In the genomic region with DNA sequence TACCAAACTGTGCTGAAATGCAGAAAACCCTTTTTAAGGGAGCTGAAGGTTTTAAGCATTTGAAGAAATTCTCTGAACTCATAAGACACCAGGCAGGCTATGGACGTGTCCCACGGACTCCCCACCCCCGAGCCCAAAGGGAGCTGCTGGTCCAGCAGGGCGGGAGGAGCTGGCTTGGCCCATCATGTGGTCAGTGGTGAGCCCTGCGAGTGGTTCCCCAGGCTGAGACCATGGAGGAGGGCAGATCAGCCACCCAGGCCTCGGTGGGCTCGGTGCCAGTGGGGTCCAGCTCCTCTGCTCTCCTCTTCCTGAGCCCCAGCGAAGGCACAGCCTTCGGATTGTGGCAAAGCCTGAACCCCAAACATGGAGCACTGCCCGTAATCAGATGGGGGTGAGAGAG, we compare ENCODE assay signal across 24 cellular contexts. TPM values are rescaled to one million over a fixed set of nuclear protein-coding genes. Genes with fewer than 3 reads are reported as not detected.
A peak's percentile ranks its signal among the peaks of the same experiment; 100 is the strongest.
DNase-seq lines count a peak whose midpoint lies in the region; ATAC-seq and TF ChIP-seq lines count a peak whose summit lies in the region.
"Had no signal": no experiment of that assay in that cellular context is flagged by ENCODE, and none has a peak within 500 bp of the region (broad histone marks: within the 10 kb centered on the region; RNA-seq: fewer than 3 reads in every experiment).

No MANE protein-coding gene starts in this region.

- H3K4me2 ChIP-seq in hepatocyte (peak overlapping the region; percentile 61), neuronal stem cell (ENCODE audit: insufficient read depth, low read length, poor library complexity, severe bottlenecking) (peak overlapping the region; percentile 4)

- H4K8ac ChIP-seq in neuronal stem cell (ENCODE audit: low read depth, low read length): no peak overlapping the region

- no peak overlapping the region for H2BK120ac ChIP-seq in neuronal stem cell (ENCODE audit: low read depth, low read length)

- H3K9me2 ChIP-seq in hepatocyte (replicated peaks; ENCODE audit: insufficient read depth): no peaks in the 10 kb centered on the region

- H2AFZ ChIP-seq in hepatocyte (no peak overlapping the region), neuronal stem cell (ENCODE audit: low read length) (no peak overlapping the region)

- H3K27me3 ChIP-seq in hepatocyte: no peaks in the 10 kb centered on the region
- no peaks in the 10 kb centered on the region for H3K27me3 ChIP-seq in neuronal stem cell (ENCODE audit: control insufficient read depth in 3 of 3, insufficient read depth in 3 of 3, low read depth in 1 of 3, low read length in 3 of 3)
- H3K27me3 ChIP-seq in WERI-Rb-1 (ENCODE audit: insufficient read depth, low read depth, severe bottlenecking): no peaks in the 10 kb centered on the region
- H3K27me3 ChIP-seq: ascending aorta, gastroesophageal sphincter had no signal

- H2BK15ac ChIP-seq in neuronal stem cell (ENCODE audit: low read length): peak overlapping the region; percentile 84

- H3K23ac ChIP-seq in neuronal stem cell (ENCODE audit: low read depth, low read length, poor library complexity): no peak overlapping the region

- peak overlapping the region; percentile 41 for H2BK12ac ChIP-seq in neuronal stem cell (ENCODE audit: low read length)

- H2BK5ac ChIP-seq in neuronal stem cell (ENCODE audit: low read length): peak overlapping the region; percentile 66

- peak overlapping the region; percentile 88 for H2AK5ac ChIP-seq in neuronal stem cell (ENCODE audit: low read depth, low read length)

- H3K36me3 ChIP-seq in hepatocyte (replicated peaks; ENCODE audit: insufficient read depth, low read depth): no peaks in the 10 kb centered on the region
- H3K36me3 ChIP-seq in neuronal stem cell (replicated peaks in 1 of 2; ENCODE audit: control insufficient read depth in 2 of 2, insufficient read depth in 2 of 2, low read length in 2 of 2): no peaks in the 10 kb centered on the region
- H3K36me3 ChIP-seq in WERI-Rb-1: no peaks in the 10 kb centered on the region; the same call in 1 of the 2 replicates
- H3K36me3 ChIP-seq: ascending aorta, gastroesophageal sphincter, tibial artery had no signal

- no peaks in the 10 kb centered on the region for H3K79me1 ChIP-seq in neuronal stem cell (ENCODE audit: low read depth, low read length)

- peak overlapping the region; percentile 85 for H3K27ac ChIP-seq in hepatocyte
- no peak overlapping the region for H3K27ac ChIP-seq in neuronal stem cell (replicated peaks; ENCODE audit: low read length)
- H3K27ac ChIP-seq in WERI-Rb-1: no peak overlapping the region
- H3K27ac ChIP-seq: ascending aorta, psoas muscle, tibial artery had no signal

- peaks cover 6% of the 10 kb centered on the region for H3K9me3 Mint-ChIP-seq in type B pancreatic cell

- peak overlapping the region; percentile 38 for H3K18ac ChIP-seq in neuronal stem cell (ENCODE audit: low read length)

- no peak overlapping the region for H3K4ac ChIP-seq in neuronal stem cell (ENCODE audit: low read length)

- H3K4me3 ChIP-seq in choroid plexus epithelial cell (ENCODE audit: low read depth, low read length): no peak overlapping the region
- no peak overlapping the region for H3K4me3 ChIP-seq in hepatocyte
- H3K4me3 ChIP-seq in neuronal stem cell (ENCODE audit: low read length in 2 of 2): no peak overlapping the region
- H3K4me3 ChIP-seq in WERI-Rb-1 (ENCODE audit: low read depth, low read length): no peak overlapping the region
- H3K4me3 ChIP-seq: ascending aorta, gastroesophageal sphincter, mucosa of descending colon, psoas muscle, tibial artery had no signal

- H3K36me3 Mint-ChIP-seq in type B pancreatic cell: no peaks in the 10 kb centered on the region
- H3K36me3 Mint-ChIP-seq: activated naive CD8-positive, alpha-beta T cell treated with anti-CD3 and anti-CD28 coated beads for 36 hours had no signal

- peaks cover 27% of the 10 kb centered on the region for H3K4me1 ChIP-seq in hepatocyte (ENCODE audit: insufficient read depth)
- H3K4me1 ChIP-seq in neuronal stem cell (ENCODE audit: control insufficient read depth in 2 of 2, insufficient read depth in 1 of 2, low read depth in 1 of 2, low read length in 2 of 2): peaks cover 8 to 34% of the 10 kb centered on the region in 2 donors
- H3K4me1 ChIP-seq: ascending aorta, psoas muscle had no signal

- H3K9me3 ChIP-seq in hepatocyte (ENCODE audit: low read depth) (peaks cover 6% of the 10 kb centered on the region), neuronal stem cell (replicated peaks in 1 of 2; ENCODE audit: control insufficient read depth in 2 of 2, insufficient read depth in 1 of 2, low read depth in 1 of 2, low read length in 2 of 2) (peaks cover 5 to 12% of the 10 kb centered on the region in 2 donors), WERI-Rb-1 (ENCODE audit: severe bottlenecking) (peaks cover 28% of the 10 kb centered on the region)

- H3K27ac Mint-ChIP-seq in type B pancreatic cell: peak overlapping the region; percentile 11
- H3K27ac Mint-ChIP-seq: activated naive CD8-positive, alpha-beta T cell treated with anti-CD3 and anti-CD28 coated beads for 36 hours; CD14-positive monocyte had no signal

- H3K14ac ChIP-seq in neuronal stem cell (ENCODE audit: low read length): no peak overlapping the region

- no peak overlapping the region for H3K9ac ChIP-seq in neuronal stem cell (ENCODE audit: low read depth, low read length, poor library complexity)

- TF ChIP-seq CTCF in choroid plexus epithelial cell (conservative IDR thresholded peaks at IDR 0.05; ENCODE audit: low read depth, low read length): no peak
- TF ChIP-seq CTCF in hepatocyte (IDR thresholded peaks at IDR 0.05; ENCODE audit: poor library complexity): no peak
- no peak for TF ChIP-seq CTCF in type B pancreatic cell (conservative IDR thresholded peaks at IDR 0.05)
- TF ChIP-seq CTCF in WERI-Rb-1 (IDR thresholded peaks at IDR 0.05; ENCODE audit: low read depth, low read length): no peak

- no peak overlapping the region for H4K91ac ChIP-seq in neuronal stem cell (ENCODE audit: low read depth, low read length, poor library complexity)

- 90% methylated on average over 10 of the region's 10 CpGs for WGBS in hepatocyte (ENCODE audit: low lambda C conversion rate, missing lambda C conversion rate)
- no CpG with 5 or more reads among the region's 10 CpGs for WGBS in neuronal stem cell (ENCODE audit: extremely low coverage in 2 of 2, insufficient read length in 2 of 2, insufficient replicate concordance in 1 of 2), 2 donors

- no peak overlapping the region for H3K4me3 Mint-ChIP-seq in type B pancreatic cell
- H3K4me3 Mint-ChIP-seq: activated naive CD8-positive, alpha-beta T cell treated with anti-CD3 and anti-CD28 coated beads for 36 hours; CD14-positive monocyte had no signal

- no peak for ATAC-seq in HG03442 (IDR thresholded peaks at IDR 0.05; ENCODE audit: unreplicated experiment)
- ATAC-seq: gastroesophageal sphincter; stimulated activated naive CD8-positive, alpha-beta T cell treated with anti-CD3 and anti-CD28 coated beads, Interleukin-15, Interleukin-2, amounts not matched to agents 100 U/mL and 50 U/mL, for 24 hours had no signal

- H3K79me2 ChIP-seq in hepatocyte: no peaks in the 10 kb centered on the region

- H3K27me3 Mint-ChIP-seq in type B pancreatic cell: no peaks in the 10 kb centered on the region
- H3K27me3 Mint-ChIP-seq: activated naive CD8-positive, alpha-beta T cell treated with anti-CD3 and anti-CD28 coated beads for 36 hours had no signal

- no peaks in the 10 kb centered on the region for H4K20me1 ChIP-seq in hepatocyte (ENCODE audit: insufficient read depth, poor library complexity, severe bottlenecking)

- DNase-seq in choroid plexus epithelial cell (ENCODE audit: low read depth) (peak; percentile 25), hepatocyte (ENCODE audit: low spot score) (peak; percentile 8), neuronal stem cell (ENCODE audit: low spot score) (no peak), type B pancreatic cell (ENCODE audit: extremely low spot score, unreplicated experiment) (no peak), NCI-H82 treated with DMSO at 0.1 percent for 48 hours (lab: John Stamatoyannopoulos, UW; ENCODE audit: unreplicated experiment) (no peak), WERI-Rb-1 (no peak)
- DNase-seq: activated effector memory CD4-positive, alpha-beta T cell treated with anti-CD3 and anti-CD28 coated beads, Interleukin-2, amount 50 U/mL, for 16 hours; activated naive CD8-positive, alpha-beta T cell treated with anti-CD3 and anti-CD28 coated beads for 36 hours; activated T-cell treated with anti-CD3 and anti-CD28 coated beads for 4 hours; Calu3; central memory CD4-positive, alpha-beta T cell; dermis blood vessel endothelial cell; hypothalamus; psoas muscle; stimulated activated naive CD8-positive, alpha-beta T cell treated with anti-CD3 and anti-CD28 coated beads, Interleukin-15, Interleukin-2, amounts not matched to agents 100 U/mL and 50 U/mL, for 24 hours; tibial artery had no signal

- H3K4me1 Mint-ChIP-seq in type B pancreatic cell (ENCODE audit: unreplicated experiment): peaks cover 20% of the 10 kb centered on the region
- H3K4me1 Mint-ChIP-seq: activated naive CD8-positive, alpha-beta T cell treated with anti-CD3 and anti-CD28 coated beads for 36 hours; CD14-positive monocyte had no signal

RNA-seq across cellular contexts. Expression of a gene that starts 27.0 kb away (rescaled TPM):
- total RNA-seq in hepatocyte (224 and 305 TPM in 2 replicates), type B pancreatic cell (ENCODE audit: low replicate concordance) (154 and 202 TPM in 2 replicates)
- polyA plus RNA-seq in hepatocyte: 787 and 811 TPM in 2 replicates
- polyA plus RNA-seq in neuronal stem cell (2013, experiment 1 of 2): 36.5 TPM
- polyA plus RNA-seq in neuronal stem cell (2013, experiment 2 of 2): 36.6 TPM

RNA-seq across cellular contexts. Expression of a gene that starts 27.5 kb away (rescaled TPM):
- total RNA-seq in hepatocyte (54.7 and 63.3 TPM in 2 replicates), type B pancreatic cell (ENCODE audit: low replicate concordance) (125 and 192 TPM in 2 replicates)
- 20.9 and 23.3 TPM in 2 replicates for polyA plus RNA-seq in hepatocyte
- polyA plus RNA-seq in neuronal stem cell (2013, experiment 1 of 2): 45.1 TPM
- 45.9 TPM for polyA plus RNA-seq in neuronal stem cell (2013, experiment 2 of 2)

RNA-seq across cellular contexts. Expression of a gene that starts 49.7 kb away (rescaled TPM):
- total RNA-seq in hepatocyte (0.44 and 0.97 TPM in 2 replicates), type B pancreatic cell (ENCODE audit: low replicate concordance) (3.8 and 4.4 TPM in 2 replicates)
- polyA plus RNA-seq in hepatocyte: 0.17 and 0.91 TPM in 2 replicates
- 0.01 TPM for polyA plus RNA-seq in neuronal stem cell (2013, experiment 1 of 2)
- 0.03 TPM for polyA plus RNA-seq in neuronal stem cell (2013, experiment 2 of 2)
- total RNA-seq: OCI-LY7; T-helper 2 cell treated with Interferon-gamma antibody and Interleukin-4, amounts not matched to agents 100 ng/mL and 5 ng/mL, for 36 hours had no signal
- polyA plus RNA-seq: liver had no signal

RNA-seq across cellular contexts. Expression of a gene that starts 56.9 kb away (rescaled TPM):
- total RNA-seq in hepatocyte: 32.8 and 36.1 TPM in 2 replicates
- 33.0 and 34.1 TPM in 2 replicates for polyA plus RNA-seq in hepatocyte
- polyA plus RNA-seq in neuronal stem cell (2013, experiment 1 of 2): 30.7 TPM
- 30.5 TPM for polyA plus RNA-seq in neuronal stem cell (2013, experiment 2 of 2)
- total RNA-seq in type B pancreatic cell (ENCODE audit: low replicate concordance): 75.1 and 105 TPM in 2 replicates

Comparison
In these comparisons a context has a peak if more than half of its experiments do, and no peak if none do; other contexts are left out.
1. DNase-seq: peak in choroid plexus epithelial cell (single experiment) and hepatocyte (single experiment); none in neuronal stem cell (single experiment), type B pancreatic cell (single experiment), NCI-H82 treated with DMSO at 0.1 percent for 48 hours (single experiment) and WERI-Rb-1 (single experiment).